ENCODE assay signal across 21 cellular contexts in genomic region chr2:206521612-206522011, GRCh38.
"Had no signal": no experiment of that assay in that cellular context is flagged by ENCODE, and none has a peak within 500 bp of the region (broad histone marks: within the 10 kb centered on the region; RNA-seq: fewer than 3 reads in every experiment).

No MANE protein-coding gene starts in this region.

- H3K36me3 Mint-ChIP-seq: activated naive CD4-positive, alpha-beta T cell treated with anti-CD3 and anti-CD28 coated beads, Interleukin-2, amount 50 U/mL, for 72 hours; mesothelial cell of epicardium; stimulated activated naive B cell treated with anti-CD40 and anti-IgM and Interleukin-4, amounts not matched to agents 10 μg/mL and 1 μg/mL and 100 μg/mL, for 72 hours had no signal

- H3K4me3 ChIP-seq: adrenal gland, breast epithelium, lung, spleen, thyroid gland had no signal

- FAIRE-seq: astrocyte, urothelium cell line had no signal

- H3K9me3 Mint-ChIP-seq: activated naive CD4-positive, alpha-beta T cell treated with anti-CD3 and anti-CD28 coated beads, Interleukin-2, amount 50 U/mL, for 72 hours; mesothelial cell of epicardium; nephron; T-helper 1 cell treated with Interleukin-12 subunit alpha and Interleukin-12 subunit beta and Interleukin-4 antibody, amounts not matched to agents 30 μg/mL and 1 μg/mL, for 36 hours had no signal

- H3K36me3 ChIP-seq: adrenal gland, breast epithelium, spleen, thyroid gland had no signal

- ATAC-seq: activated CD4-positive, CD25-positive, alpha-beta regulatory T cell treated with anti-CD3 and anti-CD28 coated beads, Interleukin-2, amount 50 U/mL, for 24 hours; foreskin keratinocyte; left lobe of liver; stimulated activated naive B cell treated with anti-CD40 and anti-IgM and Interleukin-4, amounts not matched to agents 10 μg/mL and 1 μg/mL and 100 μg/mL, for 72 hours had no signal

- H3K27ac Mint-ChIP-seq: activated naive CD4-positive, alpha-beta T cell treated with anti-CD3 and anti-CD28 coated beads, Interleukin-2, amount 50 U/mL, for 72 hours; mesothelial cell of epicardium; nephron; stimulated activated naive B cell treated with anti-CD40 and anti-IgM and Interleukin-4, amounts not matched to agents 10 μg/mL and 1 μg/mL and 100 μg/mL, for 72 hours; T-helper 1 cell treated with Interleukin-12 subunit alpha and Interleukin-12 subunit beta and Interleukin-4 antibody, amounts not matched to agents 30 μg/mL and 1 μg/mL, for 36 hours had no signal

- H3K4me1 ChIP-seq: adrenal gland, breast epithelium, foreskin keratinocyte, spleen, thyroid gland had no signal

- H3K4me3 Mint-ChIP-seq: mesothelial cell of epicardium; nephron; stimulated activated naive B cell treated with anti-CD40 and anti-IgM and Interleukin-4, amounts not matched to agents 10 μg/mL and 1 μg/mL and 100 μg/mL, for 72 hours; T-helper 1 cell treated with Interleukin-12 subunit alpha and Interleukin-12 subunit beta and Interleukin-4 antibody, amounts not matched to agents 30 μg/mL and 1 μg/mL, for 36 hours had no signal

- H3K4me1 Mint-ChIP-seq: mesothelial cell of epicardium; nephron; stimulated activated naive B cell treated with anti-CD40 and anti-IgM and Interleukin-4, amounts not matched to agents 10 μg/mL and 1 μg/mL and 100 μg/mL, for 72 hours had no signal

- H3K9me3 ChIP-seq: adrenal gland, breast epithelium, spleen, thyroid gland had no signal

- DNase-seq: activated CD8-positive, alpha-beta memory T cell treated with anti-CD3 and anti-CD28 coated beads for 24 hours; activated gamma-delta T cell treated with Interleukin-2 at 50 U/mL for 16 hours; adrenal gland; effector memory CD4-positive, alpha-beta T cell; foreskin keratinocyte; head of caudate nucleus; kidney; spleen; stimulated activated CD4-positive, alpha-beta T cell treated with anti-CD3 and anti-CD28 coated beads, Interleukin-4, amount 100 ng/mL, for 4 hours; stimulated activated naive B cell treated with anti-CD40 and anti-IgM and Interleukin-4, amounts not matched to agents 10 μg/mL and 1 μg/mL and 100 μg/mL, for 72 hours; thyroid gland had no signal

- H3K27me3 Mint-ChIP-seq: stimulated activated naive B cell treated with anti-CD40 and anti-IgM and Interleukin-4, amounts not matched to agents 10 μg/mL and 1 μg/mL and 100 μg/mL, for 72 hours had no signal

- H3K27me3 ChIP-seq: adrenal gland, breast epithelium, foreskin keratinocyte, spleen, thyroid gland had no signal

- H3K27ac ChIP-seq: adrenal gland, breast epithelium, foreskin keratinocyte, spleen, thyroid gland had no signal
